Comparison of ENCODE assay signal across 20 cellular contexts in genomic region chr13:97892717-97893116, GRCh38.
DNase-seq lines count a peak whose midpoint lies in the region; ATAC-seq, FAIRE-seq and TF ChIP-seq lines count a peak whose summit lies in the region.
"Had no signal": no experiment of that assay in that cellular context is flagged by ENCODE, and none has a peak within 500 bp of the region (broad histone marks: within the 10 kb centered on the region; RNA-seq: fewer than 3 reads in every experiment).

No MANE protein-coding gene starts in this region.

- TF ChIP-seq POLR2A in GM12878 (IDR thresholded peaks at IDR 0.05; ENCODE audit: low read depth, low read length) = no peak

- no peaks in the 10 kb centered on the region for H3K36me3 Mint-ChIP-seq in progenitor cell of endocrine pancreas (ENCODE audit: insufficient read depth)
- H3K36me3 Mint-ChIP-seq: activated naive CD8-positive, alpha-beta T cell treated with anti-CD3 and anti-CD28 coated beads, Interleukin-2, amount 10 ng/mL, durations not matched to agents 7 days and 5 days had no signal

- BruUV-seq in GM12878 (replicated peaks; lab: Mats Ljungman, UMichigan) = no TSS peak

- H3K4me2 ChIP-seq in Karpas-422 (ENCODE audit: low read depth, low read length, poor library complexity, severe bottlenecking) (no peak overlapping the region), GM12878 (ENCODE audit: control insufficient read depth, insufficient read depth) (no peak overlapping the region)

- H3K27ac ChIP-seq in Karpas-422 (ENCODE audit: low read length) (no peak overlapping the region), GM12878 (ENCODE audit: control insufficient read depth, insufficient read depth) (no peak overlapping the region), dorsolateral prefrontal cortex (peak overlapping the region in 2 of 59 donors; percentile 13 to 42)
- H3K27ac ChIP-seq: HL-60 had no signal

- no peak for TF ChIP-seq EP300 in GM12878 (IDR thresholded peaks at IDR 0.05; ENCODE audit: borderline replicate concordance in 1 of 2, control insufficient read depth in 1 of 2, low read depth in 2 of 2, low read length in 2 of 2)

- H3K4me1 ChIP-seq in Karpas-422 (ENCODE audit: low read length) (no peaks in the 10 kb centered on the region), GM12878 (ENCODE audit: control insufficient read depth, insufficient read depth, low read length) (no peaks in the 10 kb centered on the region)

- ATAC-seq in GM12878 = no peak
- ATAC-seq: WTC11 had no signal

- H3K4me3 ChIP-seq in Karpas-422 (ENCODE audit: low read length) (no peak overlapping the region), GM12878 (no peak overlapping the region), dorsolateral prefrontal cortex (no peak overlapping the region)

- H3K27ac Mint-ChIP-seq in progenitor cell of endocrine pancreas = no peak overlapping the region
- H3K27ac Mint-ChIP-seq: activated naive CD8-positive, alpha-beta T cell treated with anti-CD3 and anti-CD28 coated beads, Interleukin-2, amount 10 ng/mL, durations not matched to agents 7 days and 5 days; activated T-helper 1 cell treated with anti-CD3 and anti-CD28 coated beads, Interleukin-12 subunit alpha, Interleukin-12 subunit beta, Interleukin-2, Interleukin-4 antibody, amounts not matched to agents 30 ng/mL and 10 ng/mL and 1 ng/mL, durations not matched to agents 14 hours and 24 hours and 36 hours; WTC11 had no signal

- no peaks in the 10 kb centered on the region for H3K9me3 ChIP-seq in Karpas-422 (ENCODE audit: low read length)
- H3K9me3 ChIP-seq in GM12878 (replicated peaks; ENCODE audit: control insufficient read depth, insufficient read depth, low read length) = no peaks in the 10 kb centered on the region

- RAD21 ChIA-PET in GM12878 (lab: Charles Lee; ENCODE audit: unreplicated experiment) = no interaction called here

- SMC1A ChIA-PET in GM12878 (lab: Charles Lee; ENCODE audit: uncharacterized antibody, unreplicated experiment) = no interaction called here

- H2AFZ ChIP-seq in Karpas-422 (ENCODE audit: low read length) = no peak overlapping the region
- no peak overlapping the region for H2AFZ ChIP-seq in GM12878 (ENCODE audit: control insufficient read depth, low read depth, low read length)

- H3K9me3 Mint-ChIP-seq in progenitor cell of endocrine pancreas (ENCODE audit: low read depth) = peaks cover 12% of the 10 kb centered on the region
- H3K9me3 Mint-ChIP-seq: activated T-helper 1 cell treated with anti-CD3 and anti-CD28 coated beads, Interleukin-12 subunit alpha, Interleukin-12 subunit beta, Interleukin-2, Interleukin-4 antibody, amounts not matched to agents 30 ng/mL and 10 ng/mL and 1 ng/mL, durations not matched to agents 14 hours and 24 hours and 36 hours had no signal

- no peak overlapping the region for H3K4me3 Mint-ChIP-seq in progenitor cell of endocrine pancreas (ENCODE audit: low read depth)
- H3K4me3 Mint-ChIP-seq: activated naive CD8-positive, alpha-beta T cell treated with anti-CD3 and anti-CD28 coated beads, Interleukin-2, amount 10 ng/mL, durations not matched to agents 7 days and 5 days; activated T-helper 1 cell treated with anti-CD3 and anti-CD28 coated beads, Interleukin-12 subunit alpha, Interleukin-12 subunit beta, Interleukin-2, Interleukin-4 antibody, amounts not matched to agents 30 ng/mL and 10 ng/mL and 1 ng/mL, durations not matched to agents 14 hours and 24 hours and 36 hours; WTC11 had no signal

- TF ChIP-seq CTCF in GM12878 (IDR thresholded peaks at IDR 0.05 in 2 of 3, conservative IDR thresholded peaks at IDR 0.05 in 1 of 3; ENCODE audit: control insufficient read depth in 2 of 3, extremely low read depth in 1 of 3, insufficient read depth in 1 of 3, low read depth in 3 of 3, low read length in 3 of 3) (no peak), progenitor cell of endocrine pancreas (IDR thresholded peaks at IDR 0.05; ENCODE audit: unreplicated experiment) (no peak), dorsolateral prefrontal cortex (IDR thresholded peaks at IDR 0.05 in 54 of 56, conservative IDR thresholded peaks at IDR 0.05 in 2 of 56; ENCODE audit: low read depth in 1 of 56, partially characterized antibody in 56 of 56) (no peak)

- no peaks in the 10 kb centered on the region for H4K20me1 ChIP-seq in Karpas-422 (ENCODE audit: insufficient read depth, low read depth, low read length)
- H4K20me1 ChIP-seq in GM12878 (ENCODE audit: control insufficient read depth, insufficient read depth) = no peaks in the 10 kb centered on the region

- no peak for TF ChIP-seq RAD21 in GM12878 (IDR thresholded peaks at IDR 0.05; ENCODE audit: insufficient read depth, low read depth, low read length)

- peaks cover 2% of the 10 kb centered on the region for H3K27me3 Mint-ChIP-seq in progenitor cell of endocrine pancreas

- FAIRE-seq in GM12878 (lab: Jason Lieb, UNC) = no peak

- POLR2A ChIA-PET in GM12878 (lab: Charles Lee) = no interaction called here

- WGBS in GM12878 (ENCODE audit: insufficient coverage, insufficient replicate concordance, low lambda C conversion rate, missing lambda C conversion rate) = 22% methylated on average over 3 of the region's 3 CpGs

- no peaks in the 10 kb centered on the region for H3K79me2 ChIP-seq in Karpas-422 (ENCODE audit: low read length)
- H3K79me2 ChIP-seq in GM12878 (ENCODE audit: control insufficient read depth, insufficient read depth, low read length) = no peaks in the 10 kb centered on the region

- in situ Hi-C loops in GM12878 (cut with MboI) = no loop called here

- intact Hi-C loops in GM12878 (cut with micrococcal nuclease; ENCODE audit: unreplicated experiment) = no loop called here
- intact Hi-C loops in dorsolateral prefrontal cortex (cut with DNase I) = no loop called here

- DNase-seq in Daoy (ENCODE audit: low read depth) = peak; percentile 25
- DNase-seq in Karpas-422 = peak; percentile 21
- DNase-seq in GM12878 (ENCODE audit: low read depth, low spot score) = no peak
- peak; percentile 67 for DNase-seq in iris pigment epithelial cell (ENCODE audit: low read depth)
- DNase-seq in progenitor cell of endocrine pancreas (ENCODE audit: low spot score, unreplicated experiment) = no peak
- DNase-seq in NCI-H345 (lab: John Stamatoyannopoulos, UW) = no peak
- no peak for DNase-seq in DMS79 (lab: John Stamatoyannopoulos, UW)
- DNase-seq in dorsolateral prefrontal cortex = no peak
- DNase-seq: activated naive CD8-positive, alpha-beta T cell treated with anti-CD3 and anti-CD28 coated beads, Interleukin-2, amount 10 ng/mL, durations not matched to agents 7 days and 5 days; caudate nucleus; foreskin melanocyte; GOT3; NCI-H1417 treated with DMSO at 0.1 percent for 48 hours; NCI-H2171 treated with DMSO at 0.1 percent for 48 hours; RPMI8226; stimulated activated CD4-positive, alpha-beta T cell treated with anti-CD3 and anti-CD28 coated beads, Interleukin-2, amount 100 ng/mL, for 48 hours; T-helper 1 cell had no signal

- H3K4me1 Mint-ChIP-seq in progenitor cell of endocrine pancreas (ENCODE audit: low read depth) = no peaks in the 10 kb centered on the region
- H3K4me1 Mint-ChIP-seq: activated naive CD8-positive, alpha-beta T cell treated with anti-CD3 and anti-CD28 coated beads, Interleukin-2, amount 10 ng/mL, durations not matched to agents 7 days and 5 days; WTC11 had no signal

- H3K9me2 ChIP-seq in Karpas-422 (replicated peaks; ENCODE audit: insufficient read depth, low read length) = no peaks in the 10 kb centered on the region

- H3K36me3 ChIP-seq in Karpas-422 (ENCODE audit: insufficient read depth, low read length) (no peaks in the 10 kb centered on the region), GM12878 (ENCODE audit: control insufficient read depth in 2 of 2, insufficient read depth in 2 of 2, low read length in 1 of 2) (no peaks in the 10 kb centered on the region)

- H3K9ac ChIP-seq in Karpas-422 (ENCODE audit: low read length) = no peak overlapping the region
- H3K9ac ChIP-seq in GM12878 (ENCODE audit: control insufficient read depth, insufficient read depth, low read length) = no peak overlapping the region

- no peaks in the 10 kb centered on the region for H3K27me3 ChIP-seq in Karpas-422 (ENCODE audit: low read length)
- H3K27me3 ChIP-seq in GM12878 (replicated peaks in 1 of 2; ENCODE audit: control insufficient read depth in 2 of 2, insufficient read depth in 2 of 2, low read length in 1 of 2) = no peaks in the 10 kb centered on the region
- no peaks in the 10 kb centered on the region for H3K27me3 ChIP-seq in dorsolateral prefrontal cortex

- CTCF ChIA-PET in GM12878 (lab: Yijun Ruan, JAX) = no interaction called here

TF ChIP-seq in GM12878, 131 proteins besides CTCF, POLR2A, EP300 and RAD21:
- TF ChIP-seq BCL3 (IDR thresholded peaks at IDR 0.05; ENCODE audit: borderline replicate concordance, insufficient read depth, low read depth, low read length, poor library complexity, severe bottlenecking) = peak; percentile 13
- no peak for TF ChIP-seq IRF5 (IDR thresholded peaks at IDR 0.05; ENCODE audit: borderline replicate concordance)

Comparison
In these comparisons a context has a peak if more than half of its experiments do, and no peak if none do; other contexts are left out.
1. DNase-seq: peak in Daoy (single experiment), Karpas-422 (single experiment) and iris pigment epithelial cell (single experiment); none in GM12878 (single experiment), progenitor cell of endocrine pancreas (single experiment), NCI-H345 (single experiment), DMS79 (single experiment) and dorsolateral prefrontal cortex (0 of 10).